In genomic region chr17:21289175-21289901, GRCh38 we compare ENCODE assay signal across 12 cellular contexts. TPM values are rescaled to one million over a fixed set of nuclear protein-coding genes. Genes with fewer than 3 reads are reported as not detected.
DNase-seq lines count a peak whose midpoint lies in the region; ATAC-seq lines count a peak whose summit lies in the region.
"Had no signal": no experiment of that assay in that cellular context is flagged by ENCODE, and none has a peak within 500 bp of the region (broad histone marks: within the 10 kb centered on the region; RNA-seq: fewer than 3 reads in every experiment).

No MANE protein-coding gene starts in this region.

- H3K36me3 ChIP-seq in CD4-positive, alpha-beta memory T cell (ENCODE audit: insufficient read depth, low read length): no peaks in the 10 kb centered on the region
- H3K36me3 ChIP-seq in Karpas-422 (ENCODE audit: insufficient read depth, low read length) (peaks cover 9% of the 10 kb centered on the region; the same call in 1 of the 2 replicates), duodenal mucosa (ENCODE audit: control insufficient read depth in 1 of 2, insufficient read depth in 2 of 2, low read length in 2 of 2) (peaks cover 4 to 9% of the 10 kb centered on the region in 2 donors)

- ATAC-seq in HG03469 (IDR thresholded peaks at IDR 0.05; ENCODE audit: unreplicated experiment): no peak
- ATAC-seq: foreskin keratinocyte, K562 had no signal

- H3K27me3 Mint-ChIP-seq in CD4-positive, alpha-beta memory T cell: peaks cover 0 to 4% of the 10 kb centered on the region in 2 donors

- H3K9me3 ChIP-seq in CD4-positive, alpha-beta memory T cell (ENCODE audit: control insufficient read depth in 1 of 2, low read length in 2 of 2): no peaks in the 10 kb centered on the region
- H3K9me3 ChIP-seq in Karpas-422 (ENCODE audit: low read length) (no peaks in the 10 kb centered on the region), duodenal mucosa (ENCODE audit: control insufficient read depth in 1 of 2, low read length in 2 of 2) (peaks cover 0 to 2% of the 10 kb centered on the region in 2 donors)

- H3K27ac Mint-ChIP-seq in CD4-positive, alpha-beta memory T cell: peak overlapping the region; percentile 97 to 99 (median 98)

- CTCF ChIA-PET in CD4-positive, alpha-beta memory T cell (lab: Charles Lee; ENCODE audit: partially characterized antibody): interaction anchor here (0.6 to 2.3 kb wide), 2 partner anchors 9 to 239 kb away, joined by 4 to 16 read pairs; no protein-coding TSS in a partner anchor

- peaks cover 0 to 10% (median 5%) of the 10 kb centered on the region in 8 donors for H3K9me3 Mint-ChIP-seq in CD4-positive, alpha-beta memory T cell

- peaks cover 57% of the 10 kb centered on the region for H4K20me1 ChIP-seq in Karpas-422 (ENCODE audit: insufficient read depth, low read depth, low read length)

- H3K4me2 ChIP-seq in Karpas-422 (ENCODE audit: low read depth, low read length, poor library complexity, severe bottlenecking): peak overlapping the region; percentile 82

- peak overlapping the region; percentile 94 for H3K27ac ChIP-seq in CD4-positive, alpha-beta memory T cell (ENCODE audit: low read depth, low read length)
- H3K27ac ChIP-seq in Karpas-422 (ENCODE audit: low read length) (peak overlapping the region; percentile 95), duodenal mucosa (ENCODE audit: low read depth, low read length) (peak overlapping the region; percentile 6)

- intact Hi-C loops in CD4-positive, alpha-beta memory T cell (cut with micrococcal nuclease): no loop called here
- intact Hi-C loops in posterior vena cava (cut with DNase I): no loop called here

- peak in 1 of 5 donors; percentile 34 for DNase-seq in CD4-positive, alpha-beta memory T cell
- DNase-seq in Karpas-422: no peak
- peak; percentile 76 for DNase-seq in posterior vena cava (ENCODE audit: low spot score)
- DNase-seq in NCI-H2081 (lab: John Stamatoyannopoulos, UW): no peak
- no peak for DNase-seq in NCI-H1930 (lab: John Stamatoyannopoulos, UW)
- DNase-seq in epidermal melanocyte (ENCODE audit: insufficient read length, low spot score): no peak
- DNase-seq: foreskin keratinocyte, GDM1, NCI-H774 had no signal

- H2AFZ ChIP-seq in Karpas-422 (ENCODE audit: low read length): no peak overlapping the region

- H3K27me3 ChIP-seq in CD4-positive, alpha-beta memory T cell (ENCODE audit: insufficient read depth, low read length): no peaks in the 10 kb centered on the region
- no peaks in the 10 kb centered on the region for H3K27me3 ChIP-seq in Karpas-422 (ENCODE audit: low read length)
- H3K27me3 ChIP-seq in duodenal mucosa (ENCODE audit: control insufficient read depth in 1 of 2, insufficient read depth in 2 of 2, low read length in 2 of 2): no peaks in the 10 kb centered on the region
- H3K27me3 ChIP-seq: foreskin keratinocyte had no signal

- peaks cover 52% of the 10 kb centered on the region for H3K4me1 ChIP-seq in CD4-positive, alpha-beta memory T cell (ENCODE audit: insufficient read depth, low read length)
- H3K4me1 ChIP-seq in Karpas-422 (ENCODE audit: low read length): peaks cover 35% of the 10 kb centered on the region
- H3K4me1 ChIP-seq in duodenal mucosa (ENCODE audit: control insufficient read depth in 1 of 2, insufficient read depth in 2 of 2, low read length in 2 of 2): peaks cover 37 to 51% of the 10 kb centered on the region in 2 donors

- H3K4me3 ChIP-seq in CD4-positive, alpha-beta memory T cell (ENCODE audit: low read length in 2 of 2): no peak overlapping the region
- H3K4me3 ChIP-seq in Karpas-422 (ENCODE audit: low read length) (peak overlapping the region; percentile 91; the same call in 1 of the 2 replicates), duodenal mucosa (ENCODE audit: low read depth in 1 of 2, low read length in 2 of 2) (peak overlapping the region in 1 of 2 donors; percentile 86)
- H3K4me3 ChIP-seq: K562 had no signal

- peaks cover 29 to 70% (median 49%) of the 10 kb centered on the region in 4 donors for H3K4me1 Mint-ChIP-seq in CD4-positive, alpha-beta memory T cell

- H3K36me3 Mint-ChIP-seq in CD4-positive, alpha-beta memory T cell: peaks cover 0 to 33% of the 10 kb centered on the region in 2 donors

- POLR2A ChIA-PET in CD4-positive, alpha-beta memory T cell (lab: Charles Lee; ENCODE audit: partially characterized antibody): interaction anchor here (0.5 to 1.6 kb wide), 3 partner anchors 11 to 246 kb away, joined by 3 to 6 read pairs (median 5); partner anchors contain the start of gene USP22

- peak overlapping the region in 2 of 8 donors; percentile 47 to 98 for H3K4me3 Mint-ChIP-seq in CD4-positive, alpha-beta memory T cell

- H3K79me2 ChIP-seq in Karpas-422 (ENCODE audit: low read length): peaks cover 96% of the 10 kb centered on the region

- no peaks in the 10 kb centered on the region for H3K9me2 ChIP-seq in Karpas-422 (replicated peaks; ENCODE audit: insufficient read depth, low read length)

- H3K9ac ChIP-seq in Karpas-422 (ENCODE audit: low read length) (peak overlapping the region; percentile 91), duodenal mucosa (ENCODE audit: low read depth in 1 of 2, low read length in 2 of 2) (peak overlapping the region; percentile 93 to 97)

RNA-seq across cellular contexts. Expression of gene MAP2K3, which starts 4.8 kb away (rescaled TPM):
- total RNA-seq in CD4-positive, alpha-beta memory T cell: 10 to 100 TPM; 52.6 to 63.2 TPM
- polyA plus RNA-seq in CD4-positive, alpha-beta memory T cell: 10 to 100 TPM; 48.5 to 88.9 TPM
- 49.4 and 66.7 TPM in 2 replicates for total RNA-seq in Karpas-422 (2014; rRNA removed; shearing (Covaris generic); ENCODE audit: low replicate concordance)
- total RNA-seq in posterior vena cava: 10 to 100 TPM; 47.7 to 83.4 TPM

RNA-seq across cellular contexts. Expression of gene NATD1, which starts 36.1 kb away (rescaled TPM):
- 10 to 100 TPM; 13.1 to 13.5 TPM for total RNA-seq in CD4-positive, alpha-beta memory T cell
- polyA plus RNA-seq in CD4-positive, alpha-beta memory T cell: 1 to 10 TPM in 1 of 2 donors, under 1 TPM in 1; 0.32 to 2.3 TPM
- total RNA-seq in Karpas-422 (2014; rRNA removed; shearing (Covaris generic); ENCODE audit: low replicate concordance): 0.45 and 1.2 TPM in 2 replicates
- 1 to 10 TPM; 7.8 to 8.8 TPM for total RNA-seq in posterior vena cava

Comparison
In these comparisons a context has a peak if more than half of its experiments do, and no peak if none do; other contexts are left out.
1. H3K27ac ChIP-seq: peak in every context shown above with its lines; median percentile 95 in Karpas-422; 94 in CD4-positive, alpha-beta memory T cell; 6 in duodenal mucosa.